15 cellular contexts compared by ENCODE assay signal in genomic region chr11:76766521-76766920, GRCh38.
"Had no signal": no experiment of that assay in that cellular context is flagged by ENCODE, and none has a peak within 500 bp of the region (broad histone marks: within the 10 kb centered on the region; RNA-seq: fewer than 3 reads in every experiment).

No MANE protein-coding gene starts in this region.

- H3K9me3 Mint-ChIP-seq: activated CD4-positive, alpha-beta memory T cell treated with anti-CD3 and anti-CD28 coated beads for 36 hours; activated T-cell treated with anti-CD3 and anti-CD28 coated beads, Interleukin-2, amount 50 U/mL, for 24 hours; nephron progenitor cell had no signal

- H3K27me3 Mint-ChIP-seq: activated CD4-positive, alpha-beta memory T cell treated with anti-CD3 and anti-CD28 coated beads for 36 hours; activated CD4-positive, alpha-beta T cell treated with anti-CD3 and anti-CD28 coated beads for 36 hours; activated T-cell treated with anti-CD3 and anti-CD28 coated beads, Interleukin-2, amount 50 U/mL, for 24 hours had no signal

- H3K4me3 Mint-ChIP-seq: activated CD4-positive, alpha-beta memory T cell treated with anti-CD3 and anti-CD28 coated beads for 36 hours; activated CD4-positive, alpha-beta T cell treated with anti-CD3 and anti-CD28 coated beads for 36 hours; activated T-cell treated with anti-CD3 and anti-CD28 coated beads, Interleukin-2, amount 50 U/mL, for 24 hours; nephron progenitor cell had no signal

- H3K27ac ChIP-seq: hepatocyte had no signal

- DNase-seq: activated CD4-positive, alpha-beta memory T cell treated with anti-CD3 and anti-CD28 coated beads for 36 hours; activated CD4-positive, alpha-beta T cell treated with anti-CD3 and anti-CD28 coated beads for 36 hours; activated effector memory CD4-positive, alpha-beta T cell treated with Interleukin-2 at 50 U/mL for 16 hours; activated naive CD4-positive, alpha-beta T cell treated with anti-CD3 and anti-CD28 coated beads, Interleukin-2, amount 50 U/mL, for 16 hours; activated T-cell treated with anti-CD3 and anti-CD28 coated beads, Interleukin-2, amount 50 U/mL, for 24 hours; erythroblast; nephron progenitor cell; retina; stimulated activated CD4-positive, alpha-beta T cell treated with anti-CD3 and anti-CD28 coated beads, Interleukin-4, amount 100 ng/mL, for 4 hours; stimulated activated CD8-positive, alpha-beta memory T cell treated with anti-CD3 and anti-CD28 coated beads, Interleukin-4, amount 100 ng/mL, for 48 hours; stimulated activated naive CD8-positive, alpha-beta T cell treated with anti-CD3 and anti-CD28 coated beads, Interleukin-15, Interleukin-2, amounts not matched to agents 100 U/mL and 50 U/mL, for 24 hours had no signal

- H3K27ac Mint-ChIP-seq: activated CD4-positive, alpha-beta memory T cell treated with anti-CD3 and anti-CD28 coated beads for 36 hours; activated CD4-positive, alpha-beta T cell treated with anti-CD3 and anti-CD28 coated beads for 36 hours; activated T-cell treated with anti-CD3 and anti-CD28 coated beads, Interleukin-2, amount 50 U/mL, for 24 hours; nephron progenitor cell had no signal

- H3K27me3 ChIP-seq: hepatocyte, ovary had no signal

- H3K36me3 Mint-ChIP-seq: activated CD4-positive, alpha-beta memory T cell treated with anti-CD3 and anti-CD28 coated beads for 36 hours had no signal

- H3K9me3 ChIP-seq: ovary had no signal

- H3K4me3 ChIP-seq: hepatocyte, ovary had no signal

- H3K79me2 ChIP-seq: hepatocyte had no signal

- H2AFZ ChIP-seq: hepatocyte had no signal

- H3K36me3 ChIP-seq: ovary had no signal

- H3K4me2 ChIP-seq: hepatocyte had no signal

- ATAC-seq: activated CD4-positive, alpha-beta T cell treated with anti-CD3 and anti-CD28 coated beads for 36 hours; left lobe of liver; SK-N-SH treated with all-trans-retinoic acid at 6 μM for 48 hours; stimulated activated naive CD8-positive, alpha-beta T cell treated with anti-CD3 and anti-CD28 coated beads, Interleukin-15, Interleukin-2, amounts not matched to agents 100 U/mL and 50 U/mL, for 24 hours had no signal
